18 cellular contexts compared by ENCODE assay signal in genomic region chr4:30862176-30862575, GRCh38.
DNase-seq lines count a peak whose midpoint lies in the region; ATAC-seq and TF ChIP-seq lines count a peak whose summit lies in the region.
"Had no signal": no experiment of that assay in that cellular context is flagged by ENCODE, and none has a peak within 500 bp of the region (broad histone marks: within the 10 kb centered on the region; RNA-seq: fewer than 3 reads in every experiment).

No MANE protein-coding gene starts in this region.

- POLR2A ChIA-PET in A673 (lab: Charles Lee; ENCODE audit: low non-redundant PET), result no interaction called here

- CTCF ChIA-PET in A673 (lab: Charles Lee), result no interaction called here

- H3K27ac ChIP-seq in A673 (ENCODE audit: low read depth, low read length, poor library complexity, severe bottlenecking) (peak overlapping the region; percentile 64), muscle layer of colon (ENCODE audit: low read depth, low read length) (peak overlapping the region; percentile 19), sigmoid colon (peak overlapping the region; percentile 4 to 78 (median 62))
- H3K27ac ChIP-seq: A549 had no signal

- WGBS in sigmoid colon, 2 donors, result 86 to 94% methylated on average over 2 of the region's 2 CpGs

- peaks cover 64% of the 10 kb centered on the region for H3K4me1 ChIP-seq in A673 (ENCODE audit: insufficient read depth, low read length, poor library complexity, severe bottlenecking)
- H3K4me1 ChIP-seq in muscle layer of colon (ENCODE audit: insufficient read depth, low read length), result peaks cover 70% of the 10 kb centered on the region
- H3K4me1 ChIP-seq in sigmoid colon, result peaks cover 0 to 84% (median 59%) of the 10 kb centered on the region in 4 donors
- H3K4me1 ChIP-seq: A549 had no signal

- no peak for TF ChIP-seq POLR2A in sigmoid colon (IDR thresholded peaks at IDR 0.05)

- TF ChIP-seq CTCF in A673 (conservative IDR thresholded peaks at IDR 0.05; ENCODE audit: low read depth, low read length) (no peak), fibroblast of pulmonary artery (IDR thresholded peaks at IDR 0.05; ENCODE audit: low read length, missing control alignments) (no peak), sigmoid colon (IDR thresholded peaks at IDR 0.05) (no peak), mesothelial cell of epicardium (IDR thresholded peaks at IDR 0.05; ENCODE audit: unreplicated experiment) (no peak)

- DNase-seq in A673 (ENCODE audit: low spot score) (peak; percentile 83), fibroblast of pulmonary artery (ENCODE audit: low read depth) (peak; percentile 27), sigmoid colon (no peak), mesothelial cell of epicardium (ENCODE audit: low spot score in 2 of 2, unreplicated experiment in 2 of 2) (no peak)
- no peak for DNase-seq in stimulated activated CD4-positive, alpha-beta T cell treated with anti-CD3 and anti-CD28 coated beads, Interleukin-2, amount 100 ng/mL, for 24 hours
- DNase-seq: 8988T; C1 segment of cervical spinal cord; Calu3; CD4-positive, alpha-beta memory T cell; COR-L47; DMS53; DMS79 treated with DMSO at 0.1 percent for 48 hours; GF-D8; GOT3; HCEC 1CT had no signal

- H3K9me3 Mint-ChIP-seq in mesothelial cell of epicardium, result no peaks in the 10 kb centered on the region

- H3K4me3 ChIP-seq in A673 (ENCODE audit: low read depth, low read length, poor library complexity, severe bottlenecking) (no peak overlapping the region), fibroblast of pulmonary artery (replicated peaks; ENCODE audit: low read depth, low read length) (no peak overlapping the region), muscle layer of colon (ENCODE audit: low read depth in 1 of 2, low read length in 2 of 2) (no peak overlapping the region), sigmoid colon (no peak overlapping the region)
- H3K4me3 ChIP-seq: A549 had no signal

- no peak overlapping the region for H3K27ac Mint-ChIP-seq in mesothelial cell of epicardium
- H3K27ac Mint-ChIP-seq: CD4-positive, alpha-beta memory T cell had no signal

- H3K36me3 Mint-ChIP-seq in mesothelial cell of epicardium, result no peaks in the 10 kb centered on the region
- H3K36me3 Mint-ChIP-seq: CD4-positive, alpha-beta memory T cell had no signal

- peaks cover 45% of the 10 kb centered on the region for H3K4me1 Mint-ChIP-seq in mesothelial cell of epicardium
- H3K4me1 Mint-ChIP-seq: CD4-positive, alpha-beta memory T cell had no signal

- H3K27me3 Mint-ChIP-seq in mesothelial cell of epicardium (ENCODE audit: low read depth), result no peaks in the 10 kb centered on the region
- H3K27me3 Mint-ChIP-seq: CD4-positive, alpha-beta memory T cell had no signal

- intact Hi-C loops in A673 (cut with micrococcal nuclease; ENCODE audit: unreplicated experiment) (loop anchor here (2.0 kb wide), 1 partner anchor 139 kb away; no protein-coding TSS in a partner anchor), sigmoid colon (cut with DNase I) (loop anchor here (10.0 kb wide), 1 partner anchor 107 kb away; no protein-coding TSS in a partner anchor)

- BruUV-seq in A673 (replicated peaks; lab: Mats Ljungman, UMichigan), result no TSS peak

- H3K27me3 ChIP-seq in A673 (replicated peaks; ENCODE audit: insufficient read depth, low read depth, low read length, poor library complexity) (no peaks in the 10 kb centered on the region), muscle layer of colon (ENCODE audit: control insufficient read depth in 1 of 2, insufficient read depth in 2 of 2, low read length in 2 of 2) (no peaks in the 10 kb centered on the region), sigmoid colon (no peaks in the 10 kb centered on the region)

- no peak overlapping the region for H3K4me3 Mint-ChIP-seq in mesothelial cell of epicardium
- H3K4me3 Mint-ChIP-seq: CD4-positive, alpha-beta memory T cell had no signal

- H3K9ac ChIP-seq in muscle layer of colon (ENCODE audit: low read length), result no peak overlapping the region

- no peak for TF ChIP-seq EP300 in sigmoid colon (IDR thresholded peaks at IDR 0.05)

- H3K9me3 ChIP-seq in A673 (ENCODE audit: low read depth, low read length, poor library complexity, severe bottlenecking) (no peaks in the 10 kb centered on the region), muscle layer of colon (ENCODE audit: low read length) (no peaks in the 10 kb centered on the region), sigmoid colon (no peaks in the 10 kb centered on the region)
- H3K9me3 ChIP-seq: A549 had no signal

- no peak for ATAC-seq in GM21529 (IDR thresholded peaks at IDR 0.05; ENCODE audit: unreplicated experiment)
- ATAC-seq: A549 had no signal

- H3K36me3 ChIP-seq in A673 (ENCODE audit: insufficient read depth, low read length, poor library complexity, severe bottlenecking) (no peaks in the 10 kb centered on the region), muscle layer of colon (ENCODE audit: insufficient read depth, low read length) (no peaks in the 10 kb centered on the region), sigmoid colon (no peaks in the 10 kb centered on the region)

Comparison
In these comparisons a context has a peak if more than half of its experiments do, and no peak if none do; other contexts are left out.
1. DNase-seq: peak in A673 (single experiment) and fibroblast of pulmonary artery (single experiment); none in sigmoid colon (single experiment), mesothelial cell of epicardium (0 of 2) and stimulated activated CD4-positive, alpha-beta T cell treated with anti-CD3 and anti-CD28 coated beads, Interleukin-2, amount 100 ng/mL, for 24 hours (0 of 2).
2. Peak in every context shown above with its lines, with median percentiles within 50 percentile points of each other: H3K27ac ChIP-seq.